15 cellular contexts compared by ENCODE assay signal in genomic region chr9:94083384-94083783, GRCh38. TPM values are rescaled to one million over a fixed set of nuclear protein-coding genes. Genes with fewer than 3 reads are reported as not detected.
DNase-seq lines count a peak whose midpoint lies in the region; ATAC-seq, FAIRE-seq and TF ChIP-seq lines count a peak whose summit lies in the region.
"Had no signal": no experiment of that assay in that cellular context is flagged by ENCODE, and none has a peak within 500 bp of the region (broad histone marks: within the 10 kb centered on the region; RNA-seq: fewer than 3 reads in every experiment).

No MANE protein-coding gene starts in this region.

- DNase-seq in Ammon's horn (ENCODE audit: low spot score), result peak; percentile 83
- DNase-seq in astrocyte of the hippocampus (ENCODE audit: low read depth, low spot score), result peak; percentile 7
- DNase-seq in right cardiac atrium, result no peak
- no peak for DNase-seq in NCI-H2171 (lab: John Stamatoyannopoulos, UW)
- no peak for DNase-seq in GM19239 (ENCODE audit: insufficient read length, low spot score)
- DNase-seq in HCEC 1CT, result no peak
- DNase-seq: ACHN; activated effector memory CD4-positive, alpha-beta T cell treated with anti-CD3 and anti-CD28 coated beads, Interleukin-2, amount 50 U/mL, for 16 hours; effector CD8-positive, alpha-beta T cell; GDM1; NCI-H2081 treated with DMSO at 0.1 percent for 48 hours had no signal

- no peaks in the 10 kb centered on the region for H3K79me2 ChIP-seq in parathyroid adenoma

- H3K4me3 ChIP-seq in right cardiac atrium (ENCODE audit: low read length) (peak overlapping the region; percentile 35), parathyroid adenoma (ENCODE audit: low read depth, low read length) (no peak overlapping the region)
- H3K4me3 ChIP-seq: SJSA1 had no signal

- no peak for FAIRE-seq in GM19239 (lab: Jason Lieb, UNC)
- FAIRE-seq: TTC549 had no signal

- H3K36me3 ChIP-seq in parathyroid adenoma (ENCODE audit: control insufficient read depth, insufficient read depth, low read length), result no peaks in the 10 kb centered on the region

- intact Hi-C loops in right cardiac atrium (cut with DNase I), result no loop called here

- no peak for TF ChIP-seq CTCF in parathyroid adenoma (IDR thresholded peaks at IDR 0.05)

- H3K4me2 ChIP-seq in parathyroid adenoma (ENCODE audit: low read length), result no peak overlapping the region

- ATAC-seq in right cardiac atrium (peak; percentile 60), GM21367 (IDR thresholded peaks at IDR 0.05; ENCODE audit: unreplicated experiment) (no peak)

- H3K4me1 ChIP-seq in right cardiac atrium (ENCODE audit: control insufficient read depth, insufficient read depth, low read length) (peaks cover 4% of the 10 kb centered on the region), parathyroid adenoma (peaks cover 26% of the 10 kb centered on the region)
- H3K4me1 ChIP-seq: SJSA1 had no signal

- WGBS in right cardiac atrium, result 37% methylated on average over 6 of the region's 6 CpGs

- H3K27ac ChIP-seq in right cardiac atrium (ENCODE audit: low read length) (no peak overlapping the region), parathyroid adenoma (peak overlapping the region; percentile 90)
- H3K27ac ChIP-seq: SJSA1 had no signal

- H3K9me3 ChIP-seq in right cardiac atrium (ENCODE audit: control insufficient read depth, low read length), result no peaks in the 10 kb centered on the region
- H3K9me3 ChIP-seq in parathyroid adenoma (ENCODE audit: control insufficient read depth, low read length), result no peaks in the 10 kb centered on the region
- H3K9me3 ChIP-seq: SJSA1 had no signal

- H3K27me3 ChIP-seq in right cardiac atrium (ENCODE audit: control insufficient read depth, insufficient read depth), result no peaks in the 10 kb centered on the region
- H3K27me3 ChIP-seq in parathyroid adenoma (ENCODE audit: control insufficient read depth, insufficient read depth, low read length), result no peaks in the 10 kb centered on the region
- H3K27me3 ChIP-seq: SJSA1 had no signal

- no peak overlapping the region for H3K9ac ChIP-seq in parathyroid adenoma

- no peak overlapping the region for H2AFZ ChIP-seq in parathyroid adenoma

RNA-seq across cellular contexts. Expression of gene PTPDC1, which starts 0.9 kb away (rescaled TPM):
- 10 to 100 TPM in 3 of 4 donors, 1 to 10 TPM in 1; 8.4 to 13.8 (median 11.4) TPM for total RNA-seq in right cardiac atrium
- 6.1 TPM for polyA plus RNA-seq in right cardiac atrium

Comparison
In these comparisons a context has a peak if more than half of its experiments do, and no peak if none do; other contexts are left out.
1. DNase-seq: peak in Ammon's horn (single experiment) and astrocyte of the hippocampus (single experiment); none in right cardiac atrium (0 of 3), NCI-H2171 (single experiment), GM19239 (single experiment) and HCEC 1CT (single experiment).